1 cellular context compared by ENCODE assay signal in genomic region chr15:56739474-56739873, GRCh38.
TF ChIP-seq lines count a peak whose summit lies in the region.

No MANE protein-coding gene starts in this region.

TF ChIP-seq in HepG2, 621 proteins besides CTCF, POLR2A, EP300 and RAD21:
- TF ChIP-seq IRF9 (CRISPR knock-in tag; IDR thresholded peaks at IDR 0.05; ENCODE audit: borderline replicate concordance) (no peak), ARNT (IDR thresholded peaks at IDR 0.05) (no peak), ZNF275 (CRISPR knock-in tag; IDR thresholded peaks at IDR 0.05; ENCODE audit: borderline replicate concordance) (no peak), ZBTB42 (CRISPR knock-in tag; IDR thresholded peaks at IDR 0.05) (no peak), GTF2F1 (IDR thresholded peaks at IDR 0.05; ENCODE audit: low read length) (no peak), FOXK1 (CRISPR knock-in tag; IDR thresholded peaks at IDR 0.05; ENCODE audit: borderline replicate concordance, low read depth) (no peak), GRHL1 (CRISPR knock-in tag; conservative IDR thresholded peaks at IDR 0.05) (no peak), ZNF878 (CRISPR knock-in tag; IDR thresholded peaks at IDR 0.05) (no peak), MXI1 (IDR thresholded peaks at IDR 0.05; ENCODE audit: borderline replicate concordance, low read depth, low read length) (no peak), ZNF225 (CRISPR knock-in tag; IDR thresholded peaks at IDR 0.05) (no peak), THRA (CRISPR knock-in tag; IDR thresholded peaks at IDR 0.05; ENCODE audit: borderline replicate concordance) (no peak), SIN3B (IDR thresholded peaks at IDR 0.05; ENCODE audit: low read length) (no peak), BCL6 (CRISPR knock-in tag; IDR thresholded peaks at IDR 0.05) (no peak)
